ENCODE assay signal across 13 cellular contexts in the genomic region with DNA sequence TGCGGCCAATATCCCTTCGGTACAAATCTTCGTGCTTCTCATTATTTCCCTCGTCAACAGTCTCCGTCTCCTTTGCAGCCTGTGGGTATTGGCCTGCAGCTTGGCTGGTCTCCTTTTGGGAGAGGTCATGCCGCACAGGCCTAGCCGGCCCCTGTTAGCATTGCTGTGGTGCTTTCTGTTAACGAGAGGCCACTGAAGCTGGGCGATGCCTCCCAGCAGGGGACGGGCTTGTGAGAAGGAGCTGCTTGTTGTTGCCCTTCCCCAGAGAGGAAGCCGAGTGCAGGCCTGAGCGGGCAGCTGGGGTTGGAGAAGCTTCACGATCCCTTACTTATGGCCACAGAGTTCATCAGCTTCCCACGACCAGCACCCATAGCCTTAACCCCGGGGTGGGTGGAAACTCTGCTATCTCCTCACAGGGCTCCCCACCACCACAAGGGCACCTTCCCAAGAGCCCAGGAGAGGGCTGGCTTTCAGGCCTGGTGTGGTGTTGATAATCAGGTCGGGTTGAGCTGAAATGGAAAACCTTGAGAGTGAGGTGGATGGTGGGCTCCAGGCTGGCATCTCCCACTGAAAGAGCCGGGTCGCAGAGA.
DNase-seq lines count a peak whose midpoint lies in the region; ATAC-seq, FAIRE-seq and TF ChIP-seq lines count a peak whose summit lies in the region.
"Had no signal": no experiment of that assay in that cellular context is flagged by ENCODE, and none has a peak within 500 bp of the region (broad histone marks: within the 10 kb centered on the region; RNA-seq: fewer than 3 reads in every experiment).

No MANE protein-coding gene starts in this region.

- no peaks in the 10 kb centered on the region for H3K27me3 Mint-ChIP-seq in MCF 10A (ENCODE audit: insufficient read depth, unreplicated experiment)
- peaks cover 4% of the 10 kb centered on the region for H3K27me3 Mint-ChIP-seq in activated naive CD4-positive, alpha-beta T cell treated with anti-CD3 and anti-CD28 coated beads, Interleukin-2, amount 10 ng/mL, durations not matched to agents 7 days and 5 days
- H3K27me3 Mint-ChIP-seq: activated CD4-positive, alpha-beta memory T cell treated with anti-CD3 and anti-CD28 coated beads for 36 hours; activated naive CD8-positive, alpha-beta T cell treated with anti-CD3 and anti-CD28 coated beads for 36 hours had no signal

- H2AFZ ChIP-seq in mammary epithelial cell (ENCODE audit: low read depth, low read length), result no peak overlapping the region

- POLR2A ChIA-PET in MCF 10A (lab: Yijun Ruan, JAX), result interaction anchor here (0.8 to 2.9 kb wide), 6 partner anchors 9 to 118 kb away, joined by 3 to 11 read pairs (median 4); no protein-coding TSS in a partner anchor

- CTCF ChIA-PET in MCF 10A (lab: Yijun Ruan, JAX) (interaction anchor here (0.6 kb wide), 2 partner anchors 225 to 284 kb away, joined by 3 read pairs; no protein-coding TSS in a partner anchor), mammary epithelial cell (lab: Charles Lee; ENCODE audit: low non-redundant PET) (no interaction called here)
- CTCF ChIA-PET in activated naive CD4-positive, alpha-beta T cell treated with anti-CD3 and anti-CD28 coated beads, Interleukin-2, amount 10 ng/mL, durations not matched to agents 7 days and 5 days (lab: Charles Lee), result interaction anchor here (1.0 kb wide), 1 partner anchor 172 kb away, joined by 3 read pairs; no protein-coding TSS in a partner anchor

- peaks cover 7% of the 10 kb centered on the region for H3K36me3 Mint-ChIP-seq in MCF 10A (ENCODE audit: insufficient read depth, unreplicated experiment)
- H3K36me3 Mint-ChIP-seq in activated naive CD4-positive, alpha-beta T cell treated with anti-CD3 and anti-CD28 coated beads, Interleukin-2, amount 10 ng/mL, durations not matched to agents 7 days and 5 days, result no peaks in the 10 kb centered on the region
- H3K36me3 Mint-ChIP-seq: activated CD4-positive, alpha-beta memory T cell treated with anti-CD3 and anti-CD28 coated beads for 36 hours had no signal

- dilution Hi-C loops in mammary epithelial cell (cut with HindIII; ENCODE audit: low sequenced_read_pairs), result loop anchor here (10.0 kb wide), 1 partner anchor 60 kb away; no protein-coding TSS in a partner anchor

- DNase-seq in MCF 10A (ENCODE audit: unreplicated experiment) (no peak), mammary epithelial cell (no peak), kidney (no peak), prostate gland (ENCODE audit: low spot score) (no peak), aorta (no peak), HPDE6-E6E7 (ENCODE audit: extremely low spot score) (no peak), AG20443 (ENCODE audit: low spot score) (no peak)
- no peak for DNase-seq in activated naive CD4-positive, alpha-beta T cell treated with anti-CD3 and anti-CD28 coated beads, Interleukin-2, amount 10 ng/mL, durations not matched to agents 7 days and 5 days
- DNase-seq: activated naive CD8-positive, alpha-beta T cell treated with anti-CD3 and anti-CD28 coated beads for 36 hours; MG63; NCI-H446 treated with DMSO at 0.1 percent for 48 hours had no signal

- no peak for TF ChIP-seq CTCF in MCF 10A (IDR thresholded peaks at IDR 0.05; ENCODE audit: unreplicated experiment)
- no peak for TF ChIP-seq CTCF in mammary epithelial cell (conservative IDR thresholded peaks at IDR 0.05 in 1 of 2, IDR thresholded peaks at IDR 0.05 in 1 of 2; ENCODE audit: extremely low read depth in 1 of 2, insufficient read depth in 1 of 2, low read depth in 1 of 2, low read length in 2 of 2)
- TF ChIP-seq CTCF in kidney (IDR thresholded peaks at IDR 0.05; ENCODE audit: borderline replicate concordance, extremely low read depth, insufficient read depth), result no peak
- no peak for TF ChIP-seq CTCF in prostate gland (IDR thresholded peaks at IDR 0.05)

- FAIRE-seq in kidney (lab: Jason Lieb, UNC), result no peak
- FAIRE-seq: A204.1 had no signal

- H3K4me3 Mint-ChIP-seq in MCF 10A (ENCODE audit: unreplicated experiment), result no peak overlapping the region
- H3K4me3 Mint-ChIP-seq in activated naive CD4-positive, alpha-beta T cell treated with anti-CD3 and anti-CD28 coated beads, Interleukin-2, amount 10 ng/mL, durations not matched to agents 7 days and 5 days, result no peak overlapping the region
- H3K4me3 Mint-ChIP-seq: activated CD4-positive, alpha-beta memory T cell treated with anti-CD3 and anti-CD28 coated beads for 36 hours; activated naive CD8-positive, alpha-beta T cell treated with anti-CD3 and anti-CD28 coated beads for 36 hours had no signal

- in situ Hi-C loops in mammary epithelial cell (cut with MboI; ENCODE audit: low sequenced_read_pairs in 2 of 2), result no loop called here

- no peaks in the 10 kb centered on the region for H4K20me1 ChIP-seq in mammary epithelial cell (ENCODE audit: insufficient read depth, low read length)

- peaks cover 42% of the 10 kb centered on the region for H3K4me1 Mint-ChIP-seq in MCF 10A (ENCODE audit: insufficient read depth, unreplicated experiment)
- H3K4me1 Mint-ChIP-seq in activated naive CD4-positive, alpha-beta T cell treated with anti-CD3 and anti-CD28 coated beads, Interleukin-2, amount 10 ng/mL, durations not matched to agents 7 days and 5 days, result peaks cover 32% of the 10 kb centered on the region

- H3K27me3 ChIP-seq in mammary epithelial cell (ENCODE audit: insufficient read depth, low read length) (no peaks in the 10 kb centered on the region), prostate gland (replicated peaks; ENCODE audit: insufficient read depth) (no peaks in the 10 kb centered on the region), aorta (ENCODE audit: control insufficient read depth in 1 of 2, insufficient read depth in 2 of 2, low read length in 1 of 2) (no peaks in the 10 kb centered on the region)
- H3K27me3 ChIP-seq: MG63 had no signal

- H3K4me2 ChIP-seq in mammary epithelial cell (ENCODE audit: insufficient read depth, low read depth, low read length), result no peak overlapping the region

- TF ChIP-seq POLR2A in prostate gland (IDR thresholded peaks at IDR 0.05), result no peak

- H3K9ac ChIP-seq in mammary epithelial cell (ENCODE audit: insufficient read depth, low read length), result no peak overlapping the region
- H3K9ac ChIP-seq in kidney (ENCODE audit: low read length in 2 of 2), result peak overlapping the region in 1 of 2 donors; percentile 12

- no peaks in the 10 kb centered on the region for H3K79me2 ChIP-seq in mammary epithelial cell (ENCODE audit: insufficient read depth, low read length)

- H3K4me3 ChIP-seq in mammary epithelial cell (replicated peaks in 1 of 3; ENCODE audit: insufficient read depth in 1 of 3, low read depth in 2 of 3, low read length in 3 of 3) (no peak overlapping the region), kidney (ENCODE audit: low read length in 2 of 2) (no peak overlapping the region), prostate gland (no peak overlapping the region), aorta (ENCODE audit: low read length in 2 of 2) (no peak overlapping the region)
- H3K4me3 ChIP-seq: MG63 had no signal

- H3K27ac Mint-ChIP-seq in MCF 10A (ENCODE audit: low read depth, unreplicated experiment), result peak overlapping the region; percentile 77
- H3K27ac Mint-ChIP-seq in activated naive CD4-positive, alpha-beta T cell treated with anti-CD3 and anti-CD28 coated beads, Interleukin-2, amount 10 ng/mL, durations not matched to agents 7 days and 5 days, result no peak overlapping the region
- H3K27ac Mint-ChIP-seq: activated CD4-positive, alpha-beta memory T cell treated with anti-CD3 and anti-CD28 coated beads for 36 hours; activated naive CD8-positive, alpha-beta T cell treated with anti-CD3 and anti-CD28 coated beads for 36 hours had no signal

- no TSS peak for BruUV-seq in MCF 10A (replicated peaks; lab: Mats Ljungman, UMichigan)
- BruUV-seq in mammary epithelial cell (replicated peaks; lab: Mats Ljungman, UMichigan), result no TSS peak

- intact Hi-C loops in MCF 10A (cut with micrococcal nuclease) (no loop called here), mammary epithelial cell (cut with micrococcal nuclease) (no loop called here), kidney (cut with DNase I) (no loop called here), prostate gland (cut with DNase I) (no loop called here), aorta (cut with DNase I) (loop anchor here in 1 of 2 donors (5.0 kb wide), 2 partner anchors 118 to 223 kb away; no protein-coding TSS in a partner anchor)

- H3K9me3 ChIP-seq in mammary epithelial cell (replicated peaks; ENCODE audit: insufficient read depth, low read length), result no peaks in the 10 kb centered on the region
- no peaks in the 10 kb centered on the region for H3K9me3 ChIP-seq in kidney (ENCODE audit: control insufficient read depth in 1 of 2, low read length in 2 of 2)
- no peaks in the 10 kb centered on the region for H3K9me3 ChIP-seq in prostate gland
- no peaks in the 10 kb centered on the region for H3K9me3 ChIP-seq in aorta (ENCODE audit: control insufficient read depth, low read length)
- H3K9me3 ChIP-seq: MG63 had no signal

- no peaks in the 10 kb centered on the region for H3K36me3 ChIP-seq in mammary epithelial cell (ENCODE audit: insufficient read depth, low read length)
- no peaks in the 10 kb centered on the region for H3K36me3 ChIP-seq in kidney (ENCODE audit: control insufficient read depth in 1 of 2, insufficient read depth in 2 of 2, low read length in 2 of 2)
- no peaks in the 10 kb centered on the region for H3K36me3 ChIP-seq in prostate gland
- no peaks in the 10 kb centered on the region for H3K36me3 ChIP-seq in aorta (ENCODE audit: control insufficient read depth in 1 of 2, insufficient read depth in 2 of 2, low read length in 1 of 2)
- H3K36me3 ChIP-seq: MG63 had no signal

- 95% methylated on average over 16 of the region's 18 CpGs for WGBS in mammary epithelial cell (ENCODE audit: low coverage, missing lambda C conversion rate)
- 82% methylated on average over 18 of the region's 18 CpGs for WGBS in prostate gland
- WGBS in aorta, 2 donors, result 44 to 57% methylated on average over 18 of the region's 18 CpGs

- H3K4me1 ChIP-seq in mammary epithelial cell (ENCODE audit: insufficient read depth, low read length) (peaks cover 9% of the 10 kb centered on the region), kidney (ENCODE audit: control insufficient read depth in 1 of 2, insufficient read depth in 1 of 2, low read depth in 1 of 2, low read length in 2 of 2) (peaks cover 14 to 15% of the 10 kb centered on the region in 2 donors), prostate gland (replicated peaks) (peaks cover 50% of the 10 kb centered on the region), aorta (ENCODE audit: control insufficient read depth in 1 of 2, insufficient read depth in 2 of 2, low read length in 2 of 2) (peaks cover 0 to 6% of the 10 kb centered on the region in 2 donors)

- H3K9me3 Mint-ChIP-seq in MCF 10A (ENCODE audit: unreplicated experiment), result no peaks in the 10 kb centered on the region
- H3K9me3 Mint-ChIP-seq in activated naive CD4-positive, alpha-beta T cell treated with anti-CD3 and anti-CD28 coated beads, Interleukin-2, amount 10 ng/mL, durations not matched to agents 7 days and 5 days, result no peaks in the 10 kb centered on the region
- H3K9me3 Mint-ChIP-seq: activated CD4-positive, alpha-beta memory T cell treated with anti-CD3 and anti-CD28 coated beads for 36 hours; activated naive CD8-positive, alpha-beta T cell treated with anti-CD3 and anti-CD28 coated beads for 36 hours had no signal

- no peak for ATAC-seq in aorta (ENCODE audit: low FRiP score)

- H3K27ac ChIP-seq in mammary epithelial cell (ENCODE audit: insufficient read depth, low read depth, low read length), result no peak overlapping the region
- H3K27ac ChIP-seq in kidney (ENCODE audit: low read depth in 2 of 2, low read length in 2 of 2), result peak overlapping the region; percentile 37 to 45
- peak overlapping the region; percentile 83 to 86 for H3K27ac ChIP-seq in prostate gland
- peak overlapping the region; percentile 91 to 99 for H3K27ac ChIP-seq in aorta (ENCODE audit: low read depth in 1 of 2, low read length in 2 of 2)
